ENCODE assay signal across 9 cellular contexts in genomic region chrX:86133761-86134160, GRCh38. TPM values are rescaled to one million over a fixed set of nuclear protein-coding genes. Genes with fewer than 3 reads are reported as not detected.
A peak's percentile ranks its signal among the peaks of the same experiment; 100 is the strongest.
DNase-seq lines count a peak whose midpoint lies in the region; ATAC-seq and TF ChIP-seq lines count a peak whose summit lies in the region.
"Had no signal": no experiment of that assay in that cellular context is flagged by ENCODE, and none has a peak within 500 bp of the region (broad histone marks: within the 10 kb centered on the region; RNA-seq: fewer than 3 reads in every experiment).

No MANE protein-coding gene starts in this region.

- H3K9me3 Mint-ChIP-seq in activated T-helper 1 cell treated with anti-CD3 and anti-CD28 coated beads, Interleukin-12 subunit alpha, Interleukin-12 subunit beta, Interleukin-2, Interleukin-4 antibody, amounts not matched to agents 30 ng/mL and 10 ng/mL and 1 ng/mL, durations not matched to agents 14 hours and 24 hours and 36 hours = no peaks in the 10 kb centered on the region
- H3K9me3 Mint-ChIP-seq: stimulated activated memory B cell treated with anti-CD40 and anti-IgM and Interleukin-4, amounts not matched to agents 10 μg/mL and 1 μg/mL and 100 μg/mL, for 72 hours had no signal

- H3K27ac Mint-ChIP-seq in activated T-helper 1 cell treated with anti-CD3 and anti-CD28 coated beads, Interleukin-12 subunit alpha, Interleukin-12 subunit beta, Interleukin-2, Interleukin-4 antibody, amounts not matched to agents 30 ng/mL and 10 ng/mL and 1 ng/mL, durations not matched to agents 14 hours and 24 hours and 36 hours = no peak overlapping the region
- H3K27ac Mint-ChIP-seq: stimulated activated memory B cell treated with anti-CD40 and anti-IgM and Interleukin-4, amounts not matched to agents 10 μg/mL and 1 μg/mL and 100 μg/mL, for 72 hours had no signal

- H3K4me3 ChIP-seq in fibroblast of villous mesenchyme (ENCODE audit: low read depth, low read length) = no peak overlapping the region

- intact Hi-C loops in activated T-helper 1 cell treated with anti-CD3 and anti-CD28 coated beads, Interleukin-12 subunit alpha, Interleukin-12 subunit beta, Interleukin-2, Interleukin-4 antibody, amounts not matched to agents 30 ng/mL and 10 ng/mL and 1 ng/mL, durations not matched to agents 14 hours and 24 hours and 36 hours (cut with micrococcal nuclease) = no loop called here

- DNase-seq in AG08396 (ENCODE audit: low spot score) = peak; percentile 5
- DNase-seq in RPMI7951 (ENCODE audit: low read depth) = peak; percentile 0
- peak; percentile 18 for DNase-seq in fibroblast of villous mesenchyme (ENCODE audit: low read depth)
- DNase-seq in activated T-helper 1 cell treated with anti-CD3 and anti-CD28 coated beads, Interleukin-12 subunit alpha, Interleukin-12 subunit beta, Interleukin-2, Interleukin-4 antibody, amounts not matched to agents 30 ng/mL and 10 ng/mL and 1 ng/mL, durations not matched to agents 14 hours and 24 hours and 36 hours (ENCODE audit: low spot score) = no peak
- no peak for DNase-seq in MV-4-11 (lab: John Stamatoyannopoulos, UW)
- DNase-seq in HPDE6-E6E7 (ENCODE audit: extremely low spot score) = no peak

- no peak overlapping the region for H3K4me3 Mint-ChIP-seq in activated T-helper 1 cell treated with anti-CD3 and anti-CD28 coated beads, Interleukin-12 subunit alpha, Interleukin-12 subunit beta, Interleukin-2, Interleukin-4 antibody, amounts not matched to agents 30 ng/mL and 10 ng/mL and 1 ng/mL, durations not matched to agents 14 hours and 24 hours and 36 hours
- H3K4me3 Mint-ChIP-seq: stimulated activated memory B cell treated with anti-CD40 and anti-IgM and Interleukin-4, amounts not matched to agents 10 μg/mL and 1 μg/mL and 100 μg/mL, for 72 hours had no signal

- no peaks in the 10 kb centered on the region for H3K36me3 Mint-ChIP-seq in activated T-helper 1 cell treated with anti-CD3 and anti-CD28 coated beads, Interleukin-12 subunit alpha, Interleukin-12 subunit beta, Interleukin-2, Interleukin-4 antibody, amounts not matched to agents 30 ng/mL and 10 ng/mL and 1 ng/mL, durations not matched to agents 14 hours and 24 hours and 36 hours (ENCODE audit: low read depth)
- H3K36me3 Mint-ChIP-seq: stimulated activated memory B cell treated with anti-CD40 and anti-IgM and Interleukin-4, amounts not matched to agents 10 μg/mL and 1 μg/mL and 100 μg/mL, for 72 hours had no signal

- no peaks in the 10 kb centered on the region for H3K27me3 Mint-ChIP-seq in activated T-helper 1 cell treated with anti-CD3 and anti-CD28 coated beads, Interleukin-12 subunit alpha, Interleukin-12 subunit beta, Interleukin-2, Interleukin-4 antibody, amounts not matched to agents 30 ng/mL and 10 ng/mL and 1 ng/mL, durations not matched to agents 14 hours and 24 hours and 36 hours (ENCODE audit: insufficient read depth)
- H3K27me3 Mint-ChIP-seq: stimulated activated memory B cell treated with anti-CD40 and anti-IgM and Interleukin-4, amounts not matched to agents 10 μg/mL and 1 μg/mL and 100 μg/mL, for 72 hours had no signal

- peak; percentile 46 for TF ChIP-seq CTCF in fibroblast of villous mesenchyme (IDR thresholded peaks at IDR 0.05; ENCODE audit: insufficient read depth, low read depth, low read length)

- peak; percentile 43 for ATAC-seq in GM18870 (IDR thresholded peaks at IDR 0.05; ENCODE audit: unreplicated experiment)
- no peak for ATAC-seq in GM19324 (IDR thresholded peaks at IDR 0.05; ENCODE audit: low FRiP score, unreplicated experiment)
- ATAC-seq: stimulated activated memory B cell treated with anti-CD40 and anti-IgM and Interleukin-4, amounts not matched to agents 10 μg/mL and 1 μg/mL and 100 μg/mL, for 72 hours had no signal

- no peaks in the 10 kb centered on the region for H3K4me1 Mint-ChIP-seq in activated T-helper 1 cell treated with anti-CD3 and anti-CD28 coated beads, Interleukin-12 subunit alpha, Interleukin-12 subunit beta, Interleukin-2, Interleukin-4 antibody, amounts not matched to agents 30 ng/mL and 10 ng/mL and 1 ng/mL, durations not matched to agents 14 hours and 24 hours and 36 hours (ENCODE audit: low read depth)

RNA-seq across cellular contexts. Expression of gene DACH2, which starts 14.5 kb away (rescaled TPM):
- not detected in 2 replicates for total RNA-seq in RPMI7951 (2014; rRNA removed; shearing (Covaris generic))
- total RNA-seq in fibroblast of villous mesenchyme = under 0.01 and 0.32 TPM in 2 replicates
- not detected in 2 replicates for total RNA-seq in activated T-helper 1 cell treated with anti-CD3 and anti-CD28 coated beads, Interleukin-12 subunit alpha, Interleukin-12 subunit beta, Interleukin-2, Interleukin-4 antibody, amounts not matched to agents 30 ng/mL and 10 ng/mL and 1 ng/mL, durations not matched to agents 14 hours and 24 hours and 36 hours

Comparison
In these comparisons a context has a peak if more than half of its experiments do, and no peak if none do; other contexts are left out.
1. DNase-seq: peak in AG08396 (single experiment), RPMI7951 (single experiment) and fibroblast of villous mesenchyme (single experiment); none in activated T-helper 1 cell treated with anti-CD3 and anti-CD28 coated beads, Interleukin-12 subunit alpha, Interleukin-12 subunit beta, Interleukin-2, Interleukin-4 antibody, amounts not matched to agents 30 ng/mL and 10 ng/mL and 1 ng/mL, durations not matched to agents 14 hours and 24 hours and 36 hours (single experiment), MV-4-11 (single experiment) and HPDE6-E6E7 (single experiment).